In the genomic region with DNA sequence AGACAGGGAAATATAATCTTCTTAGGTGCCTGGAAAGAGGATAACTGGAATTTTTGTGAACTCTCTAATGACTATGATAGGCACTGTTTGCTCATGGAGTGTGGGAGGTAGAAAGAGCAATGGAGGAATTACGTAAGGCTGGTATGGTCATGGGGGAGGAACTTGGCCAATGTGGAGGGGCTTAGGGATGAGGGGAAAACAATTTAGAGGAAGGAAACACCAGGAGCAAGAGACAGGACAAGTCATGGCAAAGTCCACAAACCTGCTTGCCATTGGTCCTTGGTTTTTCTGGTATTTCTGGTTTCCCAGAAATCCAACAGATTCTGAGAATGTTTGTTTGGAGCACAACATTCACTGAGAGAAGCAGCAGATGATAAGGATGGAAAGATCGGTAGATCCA, we compare ENCODE assay signal across 25 cellular contexts.
"Had no signal": no experiment of that assay in that cellular context is flagged by ENCODE, and none has a peak within 500 bp of the region (broad histone marks: within the 10 kb centered on the region; RNA-seq: fewer than 3 reads in every experiment).

No MANE protein-coding gene starts in this region.

- H3K4me1 ChIP-seq: gastroesophageal sphincter, right lobe of liver, upper lobe of right lung had no signal

- H3K4me3 ChIP-seq: cardiac muscle cell, gastroesophageal sphincter, right lobe of liver, smooth muscle cell, thoracic aorta, upper lobe of right lung had no signal

- ATAC-seq: activated CD4-positive, CD25-positive, alpha-beta regulatory T cell treated with anti-CD3 and anti-CD28 coated beads, Interleukin-2, amount 50 U/mL, for 24 hours; activated T-cell treated with anti-CD3 and anti-CD28 coated beads, Interleukin-2, amount 50 U/mL, for 72 hours; gastroesophageal sphincter; right lobe of liver; stimulated activated naive B cell treated with anti-CD40 and anti-IgM and Interleukin-4, amounts not matched to agents 10 μg/mL and 1 μg/mL and 100 μg/mL, for 72 hours; upper lobe of right lung had no signal

- H3K4me3 Mint-ChIP-seq: activated CD4-positive, alpha-beta memory T cell treated with anti-CD3 and anti-CD28 coated beads, Interleukin-2, amount 10 ng/mL, durations not matched to agents 7 days and 5 days; activated CD4-positive, alpha-beta T cell treated with anti-CD3 and anti-CD28 coated beads, Interleukin-2, amount 10 ng/mL, durations not matched to agents 24 days and 14 days; activated naive CD4-positive, alpha-beta T cell treated with anti-CD3 and anti-CD28 coated beads, Interleukin-2, amount 10 ng/mL, durations not matched to agents 7 days and 5 days; activated T-cell treated with anti-CD3 and anti-CD28 coated beads, Interleukin-2, amount 50 U/mL, for 72 hours; naive B cell; stimulated activated naive B cell treated with anti-CD40 and anti-IgM and Interleukin-4, amounts not matched to agents 10 μg/mL and 1 μg/mL and 100 μg/mL, for 72 hours had no signal

- H3K9me3 ChIP-seq: right lobe of liver, thoracic aorta, upper lobe of right lung had no signal

- H3K4me2 ChIP-seq: smooth muscle cell had no signal

- H3K36me3 Mint-ChIP-seq: activated naive CD4-positive, alpha-beta T cell treated with anti-CD3 and anti-CD28 coated beads, Interleukin-2, amount 10 ng/mL, durations not matched to agents 7 days and 5 days; stimulated activated naive B cell treated with anti-CD40 and anti-IgM and Interleukin-4, amounts not matched to agents 10 μg/mL and 1 μg/mL and 100 μg/mL, for 72 hours had no signal

- H3K9me3 Mint-ChIP-seq: activated CD4-positive, alpha-beta T cell treated with anti-CD3 and anti-CD28 coated beads, Interleukin-2, amount 10 ng/mL, durations not matched to agents 24 days and 14 days; activated T-cell treated with anti-CD3 and anti-CD28 coated beads, Interleukin-2, amount 50 U/mL, for 72 hours had no signal

- FAIRE-seq: islet of Langerhans had no signal

- DNase-seq: activated CD4-positive, alpha-beta memory T cell treated with anti-CD3 and anti-CD28 coated beads, Interleukin-2, amount 10 ng/mL, durations not matched to agents 7 days and 5 days; activated CD4-positive, alpha-beta T cell treated with anti-CD3 and anti-CD28 coated beads, Interleukin-2, amount 10 ng/mL, durations not matched to agents 24 days and 14 days; activated effector memory CD4-positive, alpha-beta T cell treated with anti-CD3 and anti-CD28 coated beads, Interleukin-2, amount 50 U/mL, for 16 hours; activated naive CD4-positive, alpha-beta T cell treated with anti-CD3 and anti-CD28 coated beads, Interleukin-2, amount 10 ng/mL, durations not matched to agents 7 days and 5 days; activated T-cell treated with anti-CD3 and anti-CD28 coated beads, Interleukin-2, amount 50 U/mL, for 72 hours; amygdala; effector CD4-positive, alpha-beta T cell; head of caudate nucleus; hypothalamus; left cardiac atrium; mesendoderm; naive B cell; nucleus accumbens; right lobe of liver; stimulated activated CD4-positive, alpha-beta T cell treated with anti-CD3 and anti-CD28 coated beads, Interleukin-2, amount 100 ng/mL, for 48 hours; stimulated activated CD8-positive, alpha-beta memory T cell treated with anti-CD3 and anti-CD28 coated beads, Interleukin-4, amount 100 ng/mL, for 48 hours; stimulated activated naive B cell treated with anti-CD40 and anti-IgM and Interleukin-4, amounts not matched to agents 10 μg/mL and 1 μg/mL and 100 μg/mL, for 72 hours; upper lobe of right lung had no signal

- H3K36me3 ChIP-seq: cardiac muscle cell, gastroesophageal sphincter, right lobe of liver, thoracic aorta, upper lobe of right lung had no signal

- H3K27ac ChIP-seq: cardiac muscle cell, gastroesophageal sphincter, right lobe of liver, thoracic aorta, upper lobe of right lung, VCaP had no signal

- H3K4me1 Mint-ChIP-seq: activated CD4-positive, alpha-beta memory T cell treated with anti-CD3 and anti-CD28 coated beads, Interleukin-2, amount 10 ng/mL, durations not matched to agents 7 days and 5 days; activated CD4-positive, alpha-beta T cell treated with anti-CD3 and anti-CD28 coated beads, Interleukin-2, amount 10 ng/mL, durations not matched to agents 24 days and 14 days; activated naive CD4-positive, alpha-beta T cell treated with anti-CD3 and anti-CD28 coated beads, Interleukin-2, amount 10 ng/mL, durations not matched to agents 7 days and 5 days; naive B cell; stimulated activated naive B cell treated with anti-CD40 and anti-IgM and Interleukin-4, amounts not matched to agents 10 μg/mL and 1 μg/mL and 100 μg/mL, for 72 hours had no signal

- H3K27ac Mint-ChIP-seq: activated CD4-positive, alpha-beta memory T cell treated with anti-CD3 and anti-CD28 coated beads, Interleukin-2, amount 10 ng/mL, durations not matched to agents 7 days and 5 days; activated CD4-positive, alpha-beta T cell treated with anti-CD3 and anti-CD28 coated beads, Interleukin-2, amount 10 ng/mL, durations not matched to agents 24 days and 14 days; activated naive CD4-positive, alpha-beta T cell treated with anti-CD3 and anti-CD28 coated beads, Interleukin-2, amount 10 ng/mL, durations not matched to agents 7 days and 5 days; activated T-cell treated with anti-CD3 and anti-CD28 coated beads, Interleukin-2, amount 50 U/mL, for 72 hours; naive B cell; stimulated activated naive B cell treated with anti-CD40 and anti-IgM and Interleukin-4, amounts not matched to agents 10 μg/mL and 1 μg/mL and 100 μg/mL, for 72 hours had no signal

- H3K27me3 ChIP-seq: cardiac muscle cell, gastroesophageal sphincter, right lobe of liver, upper lobe of right lung had no signal

- H3K27me3 Mint-ChIP-seq: activated CD4-positive, alpha-beta memory T cell treated with anti-CD3 and anti-CD28 coated beads, Interleukin-2, amount 10 ng/mL, durations not matched to agents 7 days and 5 days; activated CD4-positive, alpha-beta T cell treated with anti-CD3 and anti-CD28 coated beads, Interleukin-2, amount 10 ng/mL, durations not matched to agents 24 days and 14 days; activated naive CD4-positive, alpha-beta T cell treated with anti-CD3 and anti-CD28 coated beads, Interleukin-2, amount 10 ng/mL, durations not matched to agents 7 days and 5 days had no signal
